Comparison of ENCODE assay signal across 1 cellular context in genomic region chr1:167208624-167208976, GRCh38.
TF ChIP-seq lines count a peak whose summit lies in the region.

No MANE protein-coding gene starts in this region.

TF ChIP-seq in HepG2, 621 proteins besides CTCF, POLR2A, EP300 and RAD21:
- TF ChIP-seq NR2F6 (IDR thresholded peaks at IDR 0.05), result peak; percentile 32; the same call in 1 of the 2 replicates
- no peak for TF ChIP-seq NR2F6 (CRISPR knock-in tag; IDR thresholded peaks at IDR 0.05)
- TF ChIP-seq ZNF362 (CRISPR knock-in tag; IDR thresholded peaks at IDR 0.05; ENCODE audit: borderline replicate concordance), result no peak
